Comparison of ENCODE assay signal across 22 cellular contexts in the genomic region with DNA sequence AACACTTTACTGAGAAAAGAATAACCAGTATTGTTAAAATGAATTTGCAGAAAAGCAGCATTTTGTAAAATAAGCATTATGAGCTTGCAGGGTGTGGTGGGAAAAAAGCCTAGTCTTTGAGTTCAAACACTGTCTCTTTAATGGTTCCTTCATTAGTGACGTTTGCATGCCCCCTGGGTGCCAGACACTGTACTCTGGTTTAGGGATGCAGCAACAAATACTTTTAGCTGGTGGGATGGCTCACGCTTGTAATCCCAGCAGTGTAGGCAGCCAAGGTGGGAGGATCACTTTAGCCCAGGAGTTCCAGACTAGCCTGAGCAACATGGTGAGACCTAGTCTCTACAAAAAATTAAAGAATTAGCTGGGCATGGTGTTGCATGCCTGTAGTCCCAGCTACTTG.
"Had no signal": no experiment of that assay in that cellular context is flagged by ENCODE, and none has a peak within 500 bp of the region (broad histone marks: within the 10 kb centered on the region; RNA-seq: fewer than 3 reads in every experiment).

No MANE protein-coding gene starts in this region.

- H3K36me3 ChIP-seq: esophagus muscularis mucosa, gastroesophageal sphincter, left ventricle myocardium inferior, lower lobe of right lung, tibial artery, upper lobe of left lung, vagina had no signal

- H3K27ac Mint-ChIP-seq: immature natural killer cell, memory B cell, naive B cell, nephron had no signal

- H3K27me3 ChIP-seq: dorsolateral prefrontal cortex, esophagus muscularis mucosa, gastroesophageal sphincter, tibial artery, upper lobe of left lung, vagina had no signal

- H3K36me3 Mint-ChIP-seq: immature natural killer cell, memory B cell, naive B cell had no signal

- H3K9me3 ChIP-seq: esophagus muscularis mucosa, gastroesophageal sphincter, left ventricle myocardium inferior, lower lobe of right lung, psoas muscle, tibial artery, upper lobe of left lung, vagina had no signal

- ATAC-seq: gastroesophageal sphincter, left cardiac atrium, lower lobe of right lung, psoas muscle had no signal

- H3K4me1 Mint-ChIP-seq: immature natural killer cell, naive B cell had no signal

- H3K27ac ChIP-seq: epithelial cell of prostate, esophagus muscularis mucosa, gastroesophageal sphincter, left ventricle myocardium inferior, lower lobe of right lung, psoas muscle, tibial artery, upper lobe of left lung, vagina had no signal

- H3K4me3 ChIP-seq: dorsolateral prefrontal cortex, esophagus muscularis mucosa, gastroesophageal sphincter, left ventricle myocardium inferior, lower lobe of right lung, psoas muscle, tibial artery, upper lobe of left lung, vagina had no signal

- FAIRE-seq: endometrium, kidney, small intestine had no signal

- H3K4me1 ChIP-seq: lower lobe of right lung, psoas muscle had no signal

- H3K27me3 Mint-ChIP-seq: memory B cell had no signal

- H3K4me3 Mint-ChIP-seq: immature natural killer cell, memory B cell, naive B cell, nephron had no signal

- DNase-seq: cortex of kidney; dorsolateral prefrontal cortex; effector CD8-positive, alpha-beta T cell; immature natural killer cell; kidney; left cardiac atrium; left ventricle myocardium inferior; lower lobe of right lung; naive B cell; psoas muscle; small intestine; stimulated activated CD4-positive, alpha-beta T cell treated with anti-CD3 and anti-CD28 coated beads, Interleukin-12 subunit alpha, Interleukin-12 subunit beta, amount 100 ng/mL, for 4 hours; stimulated activated naive CD4-positive, alpha-beta T cell treated with Interleukin-2 at 50 U/mL for 16 hours; tibial artery; upper lobe of left lung had no signal
